Comparison of ENCODE assay signal across 23 cellular contexts in genomic region chr4:137523329-137523728, GRCh38. TPM values are rescaled to one million over a fixed set of nuclear protein-coding genes. Genes with fewer than 3 reads are reported as not detected.
A peak's percentile ranks its signal among the peaks of the same experiment; 100 is the strongest.
DNase-seq lines count a peak whose midpoint lies in the region; ATAC-seq and TF ChIP-seq lines count a peak whose summit lies in the region.
"Had no signal": no experiment of that assay in that cellular context is flagged by ENCODE, and none has a peak within 500 bp of the region (broad histone marks: within the 10 kb centered on the region; RNA-seq: fewer than 3 reads in every experiment).

No MANE protein-coding gene starts in this region.

- in situ Hi-C loops in mammary epithelial cell (cut with MboI; ENCODE audit: low sequenced_read_pairs in 2 of 2) = no loop called here

- peak overlapping the region; percentile 13 for H3K27ac Mint-ChIP-seq in MCF 10A (ENCODE audit: low read depth, unreplicated experiment)
- H3K27ac Mint-ChIP-seq in stimulated activated naive B cell treated with anti-CD40 and anti-IgM and Interleukin-4, amounts not matched to agents 10 μg/mL and 1 μg/mL and 100 μg/mL, for 72 hours = no peak overlapping the region
- H3K27ac Mint-ChIP-seq: CD4-positive, alpha-beta T cell had no signal

- no TSS peak for BruUV-seq in MCF 10A (replicated peaks; lab: Mats Ljungman, UMichigan)
- BruUV-seq in mammary epithelial cell (replicated peaks; lab: Mats Ljungman, UMichigan) = no TSS peak

- DNase-seq in MCF 10A (ENCODE audit: unreplicated experiment) = no peak
- DNase-seq in mammary epithelial cell = no peak
- no peak for DNase-seq in fibroblast of lung (ENCODE audit: low read depth in 2 of 2)
- no peak for DNase-seq in sigmoid colon
- no peak for DNase-seq in stimulated activated naive B cell treated with anti-CD40 and anti-IgM and Interleukin-4, amounts not matched to agents 10 μg/mL and 1 μg/mL and 100 μg/mL, for 72 hours
- DNase-seq in SW 1271 (lab: John Stamatoyannopoulos, UW) = no peak
- no peak for DNase-seq in WERI-Rb-1
- DNase-seq: 8988T; CD4-positive, alpha-beta T cell; NCI-H1048; NCI-H1417; NCI-H1694; NCI-H2029 treated with DMSO at 0.1 percent for 48 hours; NCI-H2227 treated with DMSO at 0.1 percent for 48 hours; NCI-H526 treated with DMSO at 0.1 percent for 48 hours; SHP77 treated with DMSO at 0.1 percent for 48 hours had no signal

- no peak for ATAC-seq in HG02588 (IDR thresholded peaks at IDR 0.05; ENCODE audit: unreplicated experiment)
- no peak for ATAC-seq in stimulated activated naive B cell treated with anti-CD40 and anti-IgM and Interleukin-4, amounts not matched to agents 10 μg/mL and 1 μg/mL and 100 μg/mL, for 72 hours (replicated peaks)
- ATAC-seq: HCT116 had no signal

- peaks cover 32% of the 10 kb centered on the region for H3K4me1 Mint-ChIP-seq in MCF 10A (ENCODE audit: insufficient read depth, unreplicated experiment)
- H3K4me1 Mint-ChIP-seq in stimulated activated naive B cell treated with anti-CD40 and anti-IgM and Interleukin-4, amounts not matched to agents 10 μg/mL and 1 μg/mL and 100 μg/mL, for 72 hours = no peaks in the 10 kb centered on the region
- H3K4me1 Mint-ChIP-seq: IgD-negative memory B cell had no signal

- H3K9ac ChIP-seq in mammary epithelial cell (ENCODE audit: insufficient read depth, low read length) = no peak overlapping the region
- H3K9ac ChIP-seq in fibroblast of lung (ENCODE audit: insufficient read depth, low read length) = peak overlapping the region; percentile 13
- H3K9ac ChIP-seq: BLaER1, KMS-11 had no signal

- H3K4me2 ChIP-seq in mammary epithelial cell (ENCODE audit: insufficient read depth, low read depth, low read length) = no peak overlapping the region
- H3K4me2 ChIP-seq in fibroblast of lung (ENCODE audit: extremely low read depth, insufficient read depth, low read length) = no peak overlapping the region
- H3K4me2 ChIP-seq: BLaER1, KMS-11 had no signal

- TF ChIP-seq CTCF in MCF 10A (IDR thresholded peaks at IDR 0.05; ENCODE audit: unreplicated experiment) (no peak), mammary epithelial cell (conservative IDR thresholded peaks at IDR 0.05 in 1 of 2, IDR thresholded peaks at IDR 0.05 in 1 of 2; ENCODE audit: extremely low read depth in 1 of 2, insufficient read depth in 1 of 2, low read depth in 1 of 2, low read length in 2 of 2) (no peak), fibroblast of lung (conservative IDR thresholded peaks at IDR 0.05 in 1 of 2, IDR thresholded peaks at IDR 0.05 in 1 of 2; ENCODE audit: low read depth in 1 of 2, low read length in 2 of 2) (no peak), sigmoid colon (IDR thresholded peaks at IDR 0.05) (no peak), WERI-Rb-1 (IDR thresholded peaks at IDR 0.05; ENCODE audit: low read depth, low read length) (no peak)

- no peaks in the 10 kb centered on the region for H3K9me3 ChIP-seq in mammary epithelial cell (replicated peaks; ENCODE audit: insufficient read depth, low read length)
- H3K9me3 ChIP-seq in fibroblast of lung (ENCODE audit: control insufficient read depth, insufficient read depth, low read depth, low read length) = no peaks in the 10 kb centered on the region
- no peaks in the 10 kb centered on the region for H3K9me3 ChIP-seq in sigmoid colon
- no peaks in the 10 kb centered on the region for H3K9me3 ChIP-seq in WERI-Rb-1 (ENCODE audit: severe bottlenecking)

- dilution Hi-C loops in mammary epithelial cell (cut with HindIII; ENCODE audit: low sequenced_read_pairs) = no loop called here

- H3K4me3 Mint-ChIP-seq in MCF 10A (ENCODE audit: unreplicated experiment) = no peak overlapping the region
- no peak overlapping the region for H3K4me3 Mint-ChIP-seq in stimulated activated naive B cell treated with anti-CD40 and anti-IgM and Interleukin-4, amounts not matched to agents 10 μg/mL and 1 μg/mL and 100 μg/mL, for 72 hours
- H3K4me3 Mint-ChIP-seq: CD4-positive, alpha-beta T cell; IgD-negative memory B cell had no signal

- H3K27ac ChIP-seq in mammary epithelial cell (ENCODE audit: insufficient read depth, low read depth, low read length) = no peak overlapping the region
- no peak overlapping the region for H3K27ac ChIP-seq in fibroblast of lung (ENCODE audit: insufficient read depth, low read length)
- peak overlapping the region; percentile 7 to 87 (median 48) for H3K27ac ChIP-seq in sigmoid colon
- H3K27ac ChIP-seq in WERI-Rb-1 = no peak overlapping the region
- H3K27ac ChIP-seq: BLaER1, HL-60, KMS-11, RWPE1 had no signal

- POLR2A ChIA-PET in MCF 10A (lab: Yijun Ruan, JAX) = interaction anchor here (1.8 kb wide), 1 partner anchor 8 kb away, joined by 4 read pairs; the partner anchor contains the start of gene PCDH18

- H3K27me3 ChIP-seq in mammary epithelial cell (ENCODE audit: insufficient read depth, low read length) = no peaks in the 10 kb centered on the region
- H3K27me3 ChIP-seq in fibroblast of lung (ENCODE audit: control insufficient read depth, insufficient read depth, low read length) = no peaks in the 10 kb centered on the region
- no peaks in the 10 kb centered on the region for H3K27me3 ChIP-seq in sigmoid colon
- no peaks in the 10 kb centered on the region for H3K27me3 ChIP-seq in WERI-Rb-1 (ENCODE audit: insufficient read depth, low read depth, severe bottlenecking)
- H3K27me3 ChIP-seq: BLaER1 had no signal

- H3K27me3 Mint-ChIP-seq in MCF 10A (ENCODE audit: insufficient read depth, unreplicated experiment) = no peaks in the 10 kb centered on the region
- no peaks in the 10 kb centered on the region for H3K27me3 Mint-ChIP-seq in stimulated activated naive B cell treated with anti-CD40 and anti-IgM and Interleukin-4, amounts not matched to agents 10 μg/mL and 1 μg/mL and 100 μg/mL, for 72 hours
- H3K27me3 Mint-ChIP-seq: CD4-positive, alpha-beta T cell; IgD-negative memory B cell had no signal

- H2AFZ ChIP-seq in mammary epithelial cell (ENCODE audit: low read depth, low read length) (no peak overlapping the region), fibroblast of lung (ENCODE audit: low read length) (no peak overlapping the region)

- H4K20me1 ChIP-seq in mammary epithelial cell (ENCODE audit: insufficient read depth, low read length) (no peaks in the 10 kb centered on the region), fibroblast of lung (ENCODE audit: control insufficient read depth, extremely low read depth, insufficient read depth, low read length) (no peaks in the 10 kb centered on the region)
- H4K20me1 ChIP-seq: BLaER1 had no signal

- H3K36me3 Mint-ChIP-seq in MCF 10A (ENCODE audit: insufficient read depth, unreplicated experiment) = peaks cover 26% of the 10 kb centered on the region
- H3K36me3 Mint-ChIP-seq in stimulated activated naive B cell treated with anti-CD40 and anti-IgM and Interleukin-4, amounts not matched to agents 10 μg/mL and 1 μg/mL and 100 μg/mL, for 72 hours = no peaks in the 10 kb centered on the region
- H3K36me3 Mint-ChIP-seq: IgD-negative memory B cell had no signal

- CTCF ChIA-PET in MCF 10A (lab: Yijun Ruan, JAX) (interaction anchor here (0.6 kb wide), 1 partner anchor 154 kb away, joined by 3 read pairs; no protein-coding TSS in a partner anchor), mammary epithelial cell (lab: Charles Lee; ENCODE audit: low non-redundant PET) (no interaction called here)

- intact Hi-C loops in MCF 10A (cut with micrococcal nuclease) (no loop called here), mammary epithelial cell (cut with micrococcal nuclease) (no loop called here), sigmoid colon (cut with DNase I) (no loop called here)

- TF ChIP-seq EP300 in sigmoid colon (IDR thresholded peaks at IDR 0.05) = no peak

- H3K36me3 ChIP-seq in mammary epithelial cell (ENCODE audit: insufficient read depth, low read length) = no peaks in the 10 kb centered on the region
- peaks cover 21% of the 10 kb centered on the region for H3K36me3 ChIP-seq in fibroblast of lung (ENCODE audit: control insufficient read depth, insufficient read depth, low read length)
- peaks cover 5 to 44% (median 8%) of the 10 kb centered on the region in 4 donors for H3K36me3 ChIP-seq in sigmoid colon
- no peaks in the 10 kb centered on the region for H3K36me3 ChIP-seq in WERI-Rb-1

- H3K9me3 Mint-ChIP-seq in MCF 10A (ENCODE audit: unreplicated experiment) = no peaks in the 10 kb centered on the region
- H3K9me3 Mint-ChIP-seq in stimulated activated naive B cell treated with anti-CD40 and anti-IgM and Interleukin-4, amounts not matched to agents 10 μg/mL and 1 μg/mL and 100 μg/mL, for 72 hours = no peaks in the 10 kb centered on the region

- H3K4me3 ChIP-seq in mammary epithelial cell (replicated peaks in 1 of 3; ENCODE audit: insufficient read depth in 1 of 3, low read depth in 2 of 3, low read length in 3 of 3) = no peak overlapping the region
- peak overlapping the region in 2 of 4 experiments; percentile 3 to 5 for H3K4me3 ChIP-seq in fibroblast of lung (replicated peaks in 1 of 4; ENCODE audit: control extremely low read depth in 1 of 4, insufficient read depth in 1 of 4, low read depth in 3 of 4, low read length in 4 of 4)
- no peak overlapping the region for H3K4me3 ChIP-seq in sigmoid colon
- no peak overlapping the region for H3K4me3 ChIP-seq in WERI-Rb-1 (ENCODE audit: low read depth, low read length)
- H3K4me3 ChIP-seq: BLaER1 had no signal

- H3K79me2 ChIP-seq in mammary epithelial cell (ENCODE audit: insufficient read depth, low read length) (no peaks in the 10 kb centered on the region), fibroblast of lung (ENCODE audit: control insufficient read depth, insufficient read depth, low read length) (peaks cover 75% of the 10 kb centered on the region)

- no peak for TF ChIP-seq POLR2A in sigmoid colon (IDR thresholded peaks at IDR 0.05)

- 82% methylated on average over 1 of the region's 1 CpG for whole genome bisulfite sequencing in mammary epithelial cell (ENCODE audit: low coverage, missing lambda C conversion rate)
- 63 to 76% methylated on average over 1 of the region's 1 CpG for WGBS in sigmoid colon, 2 donors

- H3K4me1 ChIP-seq in mammary epithelial cell (ENCODE audit: insufficient read depth, low read length) (no peaks in the 10 kb centered on the region), fibroblast of lung (ENCODE audit: control insufficient read depth, extremely low read depth, insufficient read depth, low read length) (peaks cover 27% of the 10 kb centered on the region), sigmoid colon (peaks cover 0 to 79% (median 54%) of the 10 kb centered on the region in 4 donors)

RNA-seq across cellular contexts. Expression of gene PCDH18, which starts 9.0 kb away (rescaled TPM):
- total RNA-seq in MCF 10A (2022) (3.5 and 4.9 TPM in 2 replicates), mammary epithelial cell (1 to 10 TPM in 1 of 2 donors, under 1 TPM in 1; 0.12 to 1.2 TPM), fibroblast of lung (163 and 542 TPM in 2 replicates), sigmoid colon (100 to 1,000 TPM in 1 of 4 donors, 10 to 100 TPM in 3; 64.6 to 108 (median 70.4) TPM)
- polyA plus RNA-seq in mammary epithelial cell (0.01 TPM), fibroblast of lung (194 and 203 TPM in 2 replicates), sigmoid colon (1 to 10 TPM; 1.8 to 4.7 (median 4.2) TPM)
- polyA minus RNA-seq in mammary epithelial cell (not detected), fibroblast of lung (ENCODE audit: low replicate concordance) (158 and 239 TPM in 2 replicates)
- polyA plus RNA-seq in fibroblast of lung (2012) = 111 and 125 TPM in 2 replicates
- total RNA-seq: CD4-positive, alpha-beta T cell had no signal
- polyA plus RNA-seq: IgD-negative memory B cell had no signal

Comparison
In these comparisons a context has a peak if more than half of its experiments do, and no peak if none do; other contexts are left out.
1. H3K27ac ChIP-seq: peak in sigmoid colon (4 of 4); none in mammary epithelial cell (single experiment), fibroblast of lung (single experiment) and WERI-Rb-1 (single experiment).
2. RNA of gene PCDH18, which starts 9.0 kb away (total RNA-seq): 163 to 542 TPM in fibroblast of lung and 64.6 to 108 TPM in sigmoid colon; 3.5 to 4.9 TPM in MCF 10A and 0.12 to 1.2 TPM in mammary epithelial cell; every median in the first group is over 10 times any median in the second.